35 cellular contexts compared by ENCODE assay signal in genomic region chr16:7374614-7375174, GRCh38. TPM values are rescaled to one million over a fixed set of nuclear protein-coding genes. Genes with fewer than 3 reads are reported as not detected.
"Had no signal": no experiment of that assay in that cellular context is flagged by ENCODE, and none has a peak within 500 bp of the region (broad histone marks: within the 10 kb centered on the region; RNA-seq: fewer than 3 reads in every experiment).

No MANE protein-coding gene starts in this region.

- H3K27ac Mint-ChIP-seq: activated B cell treated with CpG ODN at 0.5 μM for 24 hours; activated CD4-positive, alpha-beta memory T cell treated with anti-CD3 and anti-CD28 coated beads, Interleukin-2, amount 10 ng/mL, durations not matched to agents 7 days and 5 days; activated CD8-positive, alpha-beta memory T cell treated with anti-CD3 and anti-CD28 coated beads, Interleukin-2, amount 10 ng/mL, durations not matched to agents 7 days and 5 days; activated naive CD4-positive, alpha-beta T cell treated with anti-CD3 and anti-CD28 coated beads, Interleukin-2, amount 10 ng/mL, durations not matched to agents 7 days and 5 days; activated naive CD8-positive, alpha-beta T cell; activated naive CD8-positive, alpha-beta T cell treated with anti-CD3 and anti-CD28 coated beads, Interleukin-2, amount 50 U/mL, for 24 hours had no signal

- ATAC-seq: activated CD8-positive, alpha-beta memory T cell treated with anti-CD3 and anti-CD28 coated beads, Interleukin-2, amount 10 ng/mL, durations not matched to agents 7 days and 5 days; activated naive CD8-positive, alpha-beta T cell treated with anti-CD3 and anti-CD28 coated beads, Interleukin-2, amount 50 U/mL, for 24 hours; K562; PC-3 had no signal

- H3K9me3 ChIP-seq: Peyer's patch had no signal

- H3K4me1 Mint-ChIP-seq: activated B cell treated with CpG ODN at 0.5 μM for 24 hours; activated CD4-positive, alpha-beta memory T cell treated with anti-CD3 and anti-CD28 coated beads, Interleukin-2, amount 10 ng/mL, durations not matched to agents 7 days and 5 days; activated CD8-positive, alpha-beta memory T cell treated with anti-CD3 and anti-CD28 coated beads, Interleukin-2, amount 10 ng/mL, durations not matched to agents 7 days and 5 days; activated naive CD4-positive, alpha-beta T cell treated with anti-CD3 and anti-CD28 coated beads, Interleukin-2, amount 10 ng/mL, durations not matched to agents 7 days and 5 days; activated naive CD8-positive, alpha-beta T cell treated with anti-CD3 and anti-CD28 coated beads, Interleukin-2, amount 50 U/mL, for 24 hours; central memory CD8-positive, alpha-beta T cell had no signal

- H3K27me3 ChIP-seq: Peyer's patch had no signal

- H3K36me3 Mint-ChIP-seq: activated CD8-positive, alpha-beta memory T cell treated with anti-CD3 and anti-CD28 coated beads, Interleukin-2, amount 10 ng/mL, durations not matched to agents 7 days and 5 days; activated naive CD4-positive, alpha-beta T cell treated with anti-CD3 and anti-CD28 coated beads, Interleukin-2, amount 10 ng/mL, durations not matched to agents 7 days and 5 days; activated naive CD8-positive, alpha-beta T cell; brain had no signal

- DNase-seq: activated B cell treated with CpG ODN at 0.5 μM for 24 hours; activated CD4-positive, alpha-beta memory T cell treated with anti-CD3 and anti-CD28 coated beads, Interleukin-2, amount 10 ng/mL, durations not matched to agents 7 days and 5 days; activated CD4-positive, alpha-beta T cell treated with anti-CD3 and anti-CD28 coated beads for 48 hours; activated CD4-positive, CD25-positive, alpha-beta regulatory T cell treated with anti-CD3 and anti-CD28 coated beads, Interleukin-2, amount 50 U/mL, for 72 hours; activated CD8-positive, alpha-beta memory T cell treated with anti-CD3 and anti-CD28 coated beads for 24 hours; activated CD8-positive, alpha-beta memory T cell treated with anti-CD3 and anti-CD28 coated beads, Interleukin-2, amount 10 ng/mL, durations not matched to agents 7 days and 5 days; activated CD8-positive, alpha-beta memory T cell treated with anti-CD3 and anti-CD28 coated beads, Interleukin-2, amount 50 U/mL, for 48 hours; activated effector memory CD4-positive, alpha-beta T cell treated with Interleukin-2 at 50 U/mL for 16 hours; activated naive CD4-positive, alpha-beta T cell treated with anti-CD3 and anti-CD28 coated beads, Interleukin-2, amount 10 ng/mL, durations not matched to agents 7 days and 5 days; activated naive CD8-positive, alpha-beta T cell treated with anti-CD3 and anti-CD28 coated beads, Interleukin-2, amount 50 U/mL, for 24 hours; activated T-cell treated with anti-CD3 and anti-CD28 coated beads, Interleukin-2, amount 50 U/mL, for 48 hours; anterior cingulate cortex; IMR-90; NCI-H1105; NCI-H1417 treated with DMSO at 0.1 percent for 48 hours; NCI-H187 treated with DMSO at 0.1 percent for 48 hours; NCI-H2081; NCI-H2171 treated with DMSO at 0.1 percent for 48 hours; NCI-H2227 treated with DMSO at 0.1 percent for 48 hours; NCI-H446 treated with DMSO at 0.1 percent for 48 hours; NCI-H524; NCI-H69; NK-92 treated with Interleukin-12 subunit alpha and Interleukin-12 subunit beta, amount 100 ng/mL, for 24 hours; PC-3; Peyer's patch; RPMI8226; T-helper 1 cell; T-helper 2 cell; T-helper 9 cell had no signal

- H3K4me3 ChIP-seq: K562, Peyer's patch, SK-N-MC had no signal

- H3K27ac ChIP-seq: Peyer's patch, SK-N-MC, VCaP had no signal

- H3K4me3 Mint-ChIP-seq: activated B cell treated with CpG ODN at 0.5 μM for 24 hours; activated CD4-positive, alpha-beta memory T cell treated with anti-CD3 and anti-CD28 coated beads, Interleukin-2, amount 10 ng/mL, durations not matched to agents 7 days and 5 days; activated CD8-positive, alpha-beta memory T cell treated with anti-CD3 and anti-CD28 coated beads, Interleukin-2, amount 10 ng/mL, durations not matched to agents 7 days and 5 days; activated naive CD4-positive, alpha-beta T cell treated with anti-CD3 and anti-CD28 coated beads, Interleukin-2, amount 10 ng/mL, durations not matched to agents 7 days and 5 days; activated naive CD8-positive, alpha-beta T cell; activated naive CD8-positive, alpha-beta T cell treated with anti-CD3 and anti-CD28 coated beads, Interleukin-2, amount 50 U/mL, for 24 hours; brain; central memory CD8-positive, alpha-beta T cell had no signal

- H3K9me3 Mint-ChIP-seq: activated naive CD8-positive, alpha-beta T cell treated with anti-CD3 and anti-CD28 coated beads, Interleukin-2, amount 50 U/mL, for 24 hours; brain had no signal

- H3K36me3 ChIP-seq: Peyer's patch had no signal

- H3K27me3 Mint-ChIP-seq: activated B cell treated with CpG ODN at 0.5 μM for 24 hours; activated CD4-positive, alpha-beta memory T cell treated with anti-CD3 and anti-CD28 coated beads, Interleukin-2, amount 10 ng/mL, durations not matched to agents 7 days and 5 days; activated CD8-positive, alpha-beta memory T cell treated with anti-CD3 and anti-CD28 coated beads, Interleukin-2, amount 10 ng/mL, durations not matched to agents 7 days and 5 days; activated naive CD4-positive, alpha-beta T cell treated with anti-CD3 and anti-CD28 coated beads, Interleukin-2, amount 10 ng/mL, durations not matched to agents 7 days and 5 days; activated naive CD8-positive, alpha-beta T cell; activated naive CD8-positive, alpha-beta T cell treated with anti-CD3 and anti-CD28 coated beads, Interleukin-2, amount 50 U/mL, for 24 hours; brain; central memory CD8-positive, alpha-beta T cell had no signal

- H3K4me1 ChIP-seq: Peyer's patch had no signal

RNA-seq across cellular contexts. Expression of gene RBFOX1, which starts 42.0 kb away (rescaled TPM):
- total RNA-seq: activated B cell treated with CpG ODN at 0.5 μM for 24 hours; activated CD4-positive, alpha-beta memory T cell treated with anti-CD3 and anti-CD28 coated beads, Interleukin-2, amount 10 ng/mL, durations not matched to agents 7 days and 5 days; activated CD8-positive, alpha-beta memory T cell treated with anti-CD3 and anti-CD28 coated beads, Interleukin-2, amount 10 ng/mL, durations not matched to agents 7 days and 5 days; IMR-90; K562; PC-3 had no signal
- polyA plus RNA-seq: IMR-90 had no signal
